ENCODE assay signal across 9 cellular contexts in the genomic region with DNA sequence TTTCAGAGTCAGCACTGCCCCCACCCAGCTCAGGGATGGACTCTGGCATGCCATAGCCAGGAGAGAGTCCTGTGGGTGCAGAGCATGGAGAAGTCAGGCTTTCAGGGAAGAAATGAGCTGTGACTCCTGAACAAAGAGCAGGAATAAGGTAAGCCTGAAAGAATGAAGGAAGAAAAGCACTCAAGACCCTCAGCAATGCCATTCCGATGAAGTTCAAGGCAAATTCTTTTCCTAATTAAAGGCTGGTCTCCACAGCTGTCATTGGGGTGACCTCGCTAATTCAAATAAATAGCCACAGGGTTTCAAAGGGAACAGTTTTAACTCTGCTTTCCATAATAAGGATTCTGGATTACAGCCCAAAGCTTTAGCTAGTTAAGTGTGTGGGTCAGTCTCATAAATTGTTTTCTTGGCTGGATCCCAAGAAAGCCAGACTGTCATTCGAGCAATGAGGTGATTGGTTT. TPM values are rescaled to one million over a fixed set of nuclear protein-coding genes. Genes with fewer than 3 reads are reported as not detected.
DNase-seq lines count a peak whose midpoint lies in the region; ATAC-seq and TF ChIP-seq lines count a peak whose summit lies in the region.
"Had no signal": no experiment of that assay in that cellular context is flagged by ENCODE, and none has a peak within 500 bp of the region (broad histone marks: within the 10 kb centered on the region; RNA-seq: fewer than 3 reads in every experiment).

No MANE protein-coding gene starts in this region.

- in situ Hi-C loops in HAP-1 (cut with MboI; ENCODE audit: low sequenced_read_pairs) (no loop called here), Panc1 (cut with HindIII; ENCODE audit: low pct_unique_long_range_greater_than_20kb, low sequenced_read_pairs) (no loop called here)

- ATAC-seq in Panc1 (no peak), HG02981 (IDR thresholded peaks at IDR 0.05; ENCODE audit: unreplicated experiment) (no peak), GM19328 (IDR thresholded peaks at IDR 0.05; ENCODE audit: unreplicated experiment) (no peak), GM18907 (IDR thresholded peaks at IDR 0.05; ENCODE audit: unreplicated experiment) (no peak)

- intact Hi-C loops in Panc1 (cut with micrococcal nuclease; ENCODE audit: unreplicated experiment): no loop called here

- no peak for TF ChIP-seq CTCF in Panc1 (IDR thresholded peaks at IDR 0.05)

- peak; percentile 63 to 91 for DNase-seq in HAP-1 (ENCODE audit: low spot score in 2 of 2)
- no peak for DNase-seq in Panc1 (ENCODE audit: low read depth, low spot score)
- peak; percentile 72 for DNase-seq in fibroblast of peridontal ligament (ENCODE audit: extremely low read depth)
- DNase-seq: anterior cingulate cortex, nucleus accumbens had no signal

- H3K4me3 ChIP-seq in HAP-1 (no peak overlapping the region), Panc1 (ENCODE audit: low read depth in 2 of 2, low read length in 2 of 2) (no peak overlapping the region), stomach smooth muscle (ENCODE audit: low read length in 2 of 2) (peak overlapping the region in 1 of 2 donors; percentile 15)

- BruUV-seq in Panc1 (replicated peaks; lab: Mats Ljungman, UMichigan): no TSS peak

- H3K27ac ChIP-seq in Panc1 (ENCODE audit: low read length) (peak overlapping the region; percentile 84), stomach smooth muscle (ENCODE audit: low read length) (peak overlapping the region; percentile 41)

- no peak overlapping the region for H3K9ac ChIP-seq in stomach smooth muscle (ENCODE audit: low read length in 2 of 2)

- H3K27me3 ChIP-seq in HAP-1 (ENCODE audit: low read depth) (no peaks in the 10 kb centered on the region), Panc1 (ENCODE audit: control insufficient read depth, insufficient read depth, low read length) (no peaks in the 10 kb centered on the region), stomach smooth muscle (ENCODE audit: control insufficient read depth in 1 of 2, insufficient read depth in 2 of 2, low read length in 2 of 2) (no peaks in the 10 kb centered on the region)

- H3K4me1 ChIP-seq in HAP-1 (peaks cover 51% of the 10 kb centered on the region), Panc1 (ENCODE audit: control insufficient read depth, insufficient read depth, low read length) (peaks cover 93% of the 10 kb centered on the region), stomach smooth muscle (ENCODE audit: control insufficient read depth, insufficient read depth, low read length) (peaks cover 49% of the 10 kb centered on the region)

- H3K9me3 ChIP-seq in HAP-1 (no peaks in the 10 kb centered on the region), Panc1 (ENCODE audit: control insufficient read depth, insufficient read depth, low read depth, low read length) (no peaks in the 10 kb centered on the region), stomach smooth muscle (ENCODE audit: control insufficient read depth in 2 of 2, low read length in 2 of 2) (no peaks in the 10 kb centered on the region)

- POLR2A ChIA-PET in Panc1 (lab: Charles Lee): interaction anchor here (0.6 kb wide), 1 partner anchor 45 kb away, joined by 5 read pairs; no protein-coding TSS in a partner anchor

- CTCF ChIA-PET in Panc1 (lab: Charles Lee): no interaction called here

- H3K36me3 ChIP-seq in HAP-1 (replicated peaks) (no peaks in the 10 kb centered on the region), Panc1 (ENCODE audit: control insufficient read depth, insufficient read depth, low read length) (no peaks in the 10 kb centered on the region; the same call in 1 of the 2 replicates), stomach smooth muscle (ENCODE audit: control insufficient read depth in 2 of 2, insufficient read depth in 2 of 2, low read length in 2 of 2) (no peaks in the 10 kb centered on the region)

RNA-seq across cellular contexts. Expression of gene TOM1L2, which starts 31.7 kb away (rescaled TPM):
- total RNA-seq in Panc1 (2021; ENCODE audit: unreplicated experiment): 45.2 TPM
- polyA plus RNA-seq in Panc1 (2012; ENCODE audit: insufficient read length): 39.0 TPM

RNA-seq across cellular contexts. Expression of gene DRC3, which starts 32.2 kb away (rescaled TPM):
- 3.6 TPM for total RNA-seq in Panc1 (2021; ENCODE audit: unreplicated experiment)
- 3.7 TPM for polyA plus RNA-seq in Panc1 (2012; ENCODE audit: insufficient read length)
